Comparison of ENCODE assay signal across 26 cellular contexts in the genomic region with DNA sequence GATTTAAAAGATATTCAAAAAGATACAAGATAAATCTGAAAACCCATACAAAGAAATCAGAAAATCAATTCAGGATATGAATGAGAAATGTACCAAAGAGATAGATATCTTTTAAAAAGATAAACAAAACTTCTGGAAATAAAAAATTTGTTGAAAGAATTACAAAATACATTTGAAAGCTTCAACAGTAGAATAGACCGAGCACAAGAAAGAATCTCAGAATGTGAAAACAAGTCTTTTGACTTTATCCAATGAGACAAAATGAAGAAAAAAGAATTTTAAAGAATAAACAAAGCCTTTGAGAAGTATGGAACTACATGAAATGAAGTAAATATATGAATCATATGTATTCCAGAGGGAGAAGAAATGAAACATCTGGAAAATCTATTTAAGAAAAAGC.
"Had no signal": no experiment of that assay in that cellular context is flagged by ENCODE, and none has a peak within 500 bp of the region (broad histone marks: within the 10 kb centered on the region; RNA-seq: fewer than 3 reads in every experiment).

No MANE protein-coding gene starts in this region.

- H3K4me1 ChIP-seq: esophagus muscularis mucosa, foreskin keratinocyte, gastroesophageal sphincter, heart left ventricle, left lung, parathyroid adenoma, spleen, tibial nerve, upper lobe of left lung, uterus had no signal

- H3K79me2 ChIP-seq: parathyroid adenoma had no signal

- H3K9me3 ChIP-seq: neutrophil had no signal

- ATAC-seq: foreskin keratinocyte; gastroesophageal sphincter; heart left ventricle; left cardiac atrium; left lung; mucosa of descending colon; natural killer cell treated with Interleukin-12 subunit alpha and Interleukin-12 subunit beta and Interleukin-15 and Interleukin-18, amount 100 ng/mL, for 72 hours; sciatic nerve; stimulated activated naive B cell treated with anti-CD40 and anti-IgM and Interleukin-4, amounts not matched to agents 10 μg/mL and 1 μg/mL and 100 μg/mL, for 72 hours had no signal

- H3K9ac ChIP-seq: parathyroid adenoma had no signal

- H3K36me3 ChIP-seq: esophagus muscularis mucosa, gastroesophageal sphincter, heart left ventricle, left lung, neutrophil, spleen, thoracic aorta, tibial nerve, upper lobe of left lung, uterus had no signal

- DNase-seq: dermis blood vessel endothelial cell; effector memory CD4-positive, alpha-beta T cell; foreskin keratinocyte; heart left ventricle; hippocampal formation; left cardiac atrium; left lung; mesenchymal stem cell; mucosa of descending colon; naive B cell; spleen; stimulated activated CD4-positive, alpha-beta T cell treated with anti-CD3 and anti-CD28 coated beads, Interleukin-4, amount 100 ng/mL, for 4 hours; stimulated activated naive B cell treated with anti-CD40 and anti-IgM and Interleukin-4, amounts not matched to agents 10 μg/mL and 1 μg/mL and 100 μg/mL, for 72 hours; upper lobe of left lung; uterus had no signal

- H3K4me3 ChIP-seq: coronary artery, esophagus muscularis mucosa, gastroesophageal sphincter, heart left ventricle, left lung, mucosa of descending colon, spleen, thoracic aorta, tibial nerve, upper lobe of left lung, uterus had no signal

- H3K27me3 ChIP-seq: esophagus muscularis mucosa, foreskin keratinocyte, gastroesophageal sphincter, heart left ventricle, left lung, neutrophil, spleen, tibial nerve, upper lobe of left lung, uterus had no signal

- FAIRE-seq: endothelial cell of umbilical vein, islet of Langerhans had no signal

- H2AFZ ChIP-seq: parathyroid adenoma had no signal

- H3K27ac ChIP-seq: coronary artery, esophagus muscularis mucosa, foreskin keratinocyte, gastroesophageal sphincter, heart left ventricle, left lung, neutrophil, parathyroid adenoma, spleen, thoracic aorta, tibial nerve, upper lobe of left lung, uterus had no signal
